Comparison of ENCODE assay signal across 21 cellular contexts in the genomic region with DNA sequence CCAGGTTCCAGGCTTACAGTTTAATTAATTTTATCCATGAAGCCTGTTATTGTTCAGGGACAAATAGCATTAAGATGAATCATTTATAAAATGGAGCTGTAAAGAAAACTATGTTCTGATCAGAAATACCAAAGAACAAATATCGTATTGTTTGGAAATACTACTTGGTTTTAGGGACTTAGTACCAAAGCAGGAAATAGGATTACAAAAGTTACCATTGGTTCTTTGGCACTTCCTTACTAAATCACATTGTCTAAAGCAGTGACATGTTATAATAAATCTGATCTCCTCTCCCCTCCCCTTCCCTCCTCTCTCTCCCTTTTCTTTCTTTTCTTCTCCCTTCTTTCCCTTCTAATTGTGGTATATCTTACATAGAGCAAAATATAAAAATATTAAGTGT.
"Had no signal": no experiment of that assay in that cellular context is flagged by ENCODE, and none has a peak within 500 bp of the region (broad histone marks: within the 10 kb centered on the region; RNA-seq: fewer than 3 reads in every experiment).

No MANE protein-coding gene starts in this region.

- H3K4me3 ChIP-seq: coronary artery, lower lobe of right lung, tibial artery had no signal

- ATAC-seq: activated CD4-positive, CD25-positive, alpha-beta regulatory T cell treated with anti-CD3 and anti-CD28 coated beads, Interleukin-2, amount 50 U/mL, for 24 hours; activated naive CD8-positive, alpha-beta T cell treated with anti-CD3 and anti-CD28 coated beads, Interleukin-2, amount 50 U/mL, for 24 hours; esophagus mucosa; left colon; lower lobe of right lung; natural killer cell treated with Interleukin-12 subunit alpha and Interleukin-12 subunit beta and Interleukin-15 and Interleukin-18, amount 100 ng/mL, for 72 hours had no signal

- H3K4me3 Mint-ChIP-seq: activated CD4-positive, alpha-beta T cell treated with anti-CD3 and anti-CD28 coated beads, Interleukin-2, amount 10 ng/mL, durations not matched to agents 7 days and 5 days; activated naive CD4-positive, alpha-beta T cell treated with anti-CD3 and anti-CD28 coated beads, Interleukin-2, amount 10 ng/mL, durations not matched to agents 7 days and 5 days; activated naive CD8-positive, alpha-beta T cell treated with anti-CD3 and anti-CD28 coated beads, Interleukin-2, amount 50 U/mL, for 24 hours; mesothelial cell of epicardium; natural killer cell treated with Interleukin-12 subunit alpha and Interleukin-12 subunit beta and Interleukin-15 and Interleukin-18, amount 100 ng/mL, for 72 hours had no signal

- H3K27ac Mint-ChIP-seq: activated CD4-positive, alpha-beta T cell treated with anti-CD3 and anti-CD28 coated beads, Interleukin-2, amount 10 ng/mL, durations not matched to agents 7 days and 5 days; activated naive CD4-positive, alpha-beta T cell treated with anti-CD3 and anti-CD28 coated beads, Interleukin-2, amount 10 ng/mL, durations not matched to agents 7 days and 5 days; activated naive CD8-positive, alpha-beta T cell treated with anti-CD3 and anti-CD28 coated beads, Interleukin-2, amount 50 U/mL, for 24 hours; mesothelial cell of epicardium; natural killer cell treated with Interleukin-12 subunit alpha and Interleukin-12 subunit beta and Interleukin-15 and Interleukin-18, amount 100 ng/mL, for 72 hours had no signal

- H3K9me3 ChIP-seq: lower lobe of right lung, tibial artery had no signal

- DNase-seq: activated CD4-positive, alpha-beta T cell treated with anti-CD3 and anti-CD28 coated beads, Interleukin-2, amount 10 ng/mL, durations not matched to agents 7 days and 5 days; activated CD8-positive, alpha-beta memory T cell treated with anti-CD3 and anti-CD28 coated beads, Interleukin-2, amount 50 U/mL, for 4 hours; activated effector memory CD4-positive, alpha-beta T cell treated with Interleukin-2 at 50 U/mL for 16 hours; activated naive CD4-positive, alpha-beta T cell treated with anti-CD3 and anti-CD28 coated beads, Interleukin-2, amount 10 ng/mL, durations not matched to agents 7 days and 5 days; activated naive CD8-positive, alpha-beta T cell treated with anti-CD3 and anti-CD28 coated beads, Interleukin-2, amount 50 U/mL, for 24 hours; activated T-cell treated with anti-CD3 and anti-CD28 coated beads, Interleukin-2, amount 50 U/mL, for 48 hours; anterior cingulate cortex; left colon; lower lobe of right lung; posterior cingulate gyrus; retina; stimulated activated CD4-positive, alpha-beta T cell treated with anti-CD3 and anti-CD28 coated beads, Interleukin-2, amount 100 ng/mL, for 24 hours; stimulated activated naive CD4-positive, alpha-beta T cell treated with Interleukin-2 at 50 U/mL for 16 hours; T-helper 1 cell; T-helper 9 cell; tibial artery had no signal

- H3K4me1 Mint-ChIP-seq: activated CD4-positive, alpha-beta T cell treated with anti-CD3 and anti-CD28 coated beads, Interleukin-2, amount 10 ng/mL, durations not matched to agents 7 days and 5 days; activated naive CD4-positive, alpha-beta T cell treated with anti-CD3 and anti-CD28 coated beads, Interleukin-2, amount 10 ng/mL, durations not matched to agents 7 days and 5 days; activated naive CD8-positive, alpha-beta T cell treated with anti-CD3 and anti-CD28 coated beads, Interleukin-2, amount 50 U/mL, for 24 hours; mesothelial cell of epicardium had no signal

- H3K27ac ChIP-seq: coronary artery, lower lobe of right lung, tibial artery had no signal

- H3K9me3 Mint-ChIP-seq: activated CD4-positive, alpha-beta T cell treated with anti-CD3 and anti-CD28 coated beads, Interleukin-2, amount 10 ng/mL, durations not matched to agents 7 days and 5 days; activated naive CD4-positive, alpha-beta T cell treated with anti-CD3 and anti-CD28 coated beads, Interleukin-2, amount 10 ng/mL, durations not matched to agents 7 days and 5 days; activated naive CD8-positive, alpha-beta T cell treated with anti-CD3 and anti-CD28 coated beads, Interleukin-2, amount 50 U/mL, for 24 hours; natural killer cell treated with Interleukin-12 subunit alpha and Interleukin-12 subunit beta and Interleukin-15 and Interleukin-18, amount 100 ng/mL, for 72 hours had no signal

- H3K4me1 ChIP-seq: lower lobe of right lung, tibial artery had no signal

- H3K36me3 Mint-ChIP-seq: activated naive CD4-positive, alpha-beta T cell treated with anti-CD3 and anti-CD28 coated beads, Interleukin-2, amount 10 ng/mL, durations not matched to agents 7 days and 5 days; mesothelial cell of epicardium; natural killer cell treated with Interleukin-12 subunit alpha and Interleukin-12 subunit beta and Interleukin-15 and Interleukin-18, amount 100 ng/mL, for 72 hours had no signal

- H3K36me3 ChIP-seq: lower lobe of right lung, tibial artery had no signal
